In the genomic region with DNA sequence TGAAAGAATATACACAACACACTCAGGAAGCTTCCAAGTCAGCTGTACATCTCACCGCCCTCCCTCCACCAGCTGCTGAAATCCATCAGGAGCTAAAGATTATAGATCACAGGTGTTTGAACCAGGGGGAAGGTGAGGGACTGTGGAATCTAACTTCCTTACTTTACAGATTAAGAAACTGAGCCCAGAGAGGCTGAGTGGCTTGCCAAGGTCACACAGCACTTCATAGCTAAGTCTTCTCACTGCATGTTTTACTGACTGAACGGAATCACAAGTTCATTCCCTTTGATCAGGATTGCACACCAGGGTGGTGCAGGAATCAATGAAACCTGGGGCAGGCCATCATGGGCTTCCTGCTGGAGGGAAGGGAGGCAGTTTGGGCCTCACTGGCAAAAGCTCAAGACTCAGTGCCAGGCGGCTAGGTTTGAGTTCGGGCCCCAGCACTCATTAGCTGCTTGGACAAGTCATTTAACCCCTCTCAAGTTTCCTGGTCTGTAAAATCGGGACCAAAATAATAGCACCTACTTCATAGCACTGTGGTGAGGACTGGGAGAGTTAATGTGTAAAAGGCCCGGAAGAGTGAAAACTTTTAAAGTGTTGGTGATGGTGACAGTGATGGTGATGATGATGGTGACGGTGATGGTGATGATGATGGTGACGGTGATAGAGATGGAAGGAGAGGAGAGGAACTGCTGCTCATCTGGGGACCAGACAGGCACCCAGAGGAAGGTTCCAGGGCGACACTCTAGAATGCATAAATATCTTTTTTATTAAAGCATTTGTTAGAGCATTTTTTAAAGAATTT, we compare ENCODE assay signal across 26 cellular contexts. TPM values are rescaled to one million over a fixed set of nuclear protein-coding genes. Genes with fewer than 3 reads are reported as not detected.
DNase-seq lines count a peak whose midpoint lies in the region; ATAC-seq and TF ChIP-seq lines count a peak whose summit lies in the region.
"Had no signal": no experiment of that assay in that cellular context is flagged by ENCODE, and none has a peak within 500 bp of the region (broad histone marks: within the 10 kb centered on the region; RNA-seq: fewer than 3 reads in every experiment).

No MANE protein-coding gene starts in this region.

- DNase-seq in activated CD4-positive, alpha-beta T cell treated with anti-CD3 and anti-CD28 coated beads for 36 hours, result no peak
- DNase-seq in activated CD4-positive, alpha-beta T cell treated with anti-CD3 and anti-CD28 coated beads, Interleukin-2, amount 50 U/mL, for 4 hours, result no peak
- no peak for DNase-seq in CD8-positive, alpha-beta T cell
- no peak for DNase-seq in activated CD8-positive, alpha-beta T cell treated with anti-CD3 and anti-CD28 coated beads, Interleukin-2, amount 10 ng/mL, durations not matched to agents 7 days and 5 days
- DNase-seq in epidermal melanocyte (ENCODE audit: insufficient read length, low spot score), result peak; percentile 2
- no peak for DNase-seq in stimulated activated CD4-positive, alpha-beta T cell treated with anti-CD3 and anti-CD28 coated beads, Interleukin-4, amount 100 ng/mL, for 4 hours
- no peak for DNase-seq in activated CD4-positive, CD25-positive, alpha-beta regulatory T cell treated with anti-CD3 and anti-CD28 coated beads, Interleukin-2, amount 50 U/mL, for 72 hours
- no peak for DNase-seq in endodermal cell
- DNase-seq: body of pancreas; Caco-2; glutamatergic neuron; KBM-7; NCI-H146; NCI-H2171; NCI-H524; stimulated activated CD4-positive, alpha-beta T cell treated with anti-CD3 and anti-CD28 coated beads, Interleukin-2, amount 100 ng/mL, for 24 hours; stomach; T1000; transverse colon had no signal

- WGBS in endodermal cell (ENCODE audit: insufficient coverage in 1 of 2, insufficient read length in 1 of 2), 2 experiments, result 86 to 95% methylated on average over 4 to 8 of the region's 9 CpGs

- no peak overlapping the region for H3K4me3 ChIP-seq in CD8-positive, alpha-beta T cell (ENCODE audit: low read depth, low read length)
- no peak overlapping the region for H3K4me3 ChIP-seq in endodermal cell (ENCODE audit: low read length)
- H3K4me3 ChIP-seq: body of pancreas, skin epidermis, stomach, transverse colon had no signal

- peak; percentile 3 for ATAC-seq in activated CD4-positive, alpha-beta T cell treated with anti-CD3 and anti-CD28 coated beads for 36 hours
- ATAC-seq in CD8-positive, alpha-beta T cell, result peak; percentile 53
- no peak for ATAC-seq in activated CD8-positive, alpha-beta T cell treated with anti-CD3 and anti-CD28 coated beads, Interleukin-2, amount 10 ng/mL, durations not matched to agents 7 days and 5 days
- ATAC-seq: body of pancreas, HCT116, WTC11 had no signal

- no peak overlapping the region for H3K4me3 Mint-ChIP-seq in activated CD4-positive, alpha-beta T cell treated with anti-CD3 and anti-CD28 coated beads for 36 hours
- H3K4me3 Mint-ChIP-seq in CD8-positive, alpha-beta T cell, result peak overlapping the region; percentile 23
- peak overlapping the region; percentile 4 for H3K4me3 Mint-ChIP-seq in activated CD8-positive, alpha-beta T cell treated with anti-CD3 and anti-CD28 coated beads, Interleukin-2, amount 10 ng/mL, durations not matched to agents 7 days and 5 days
- H3K4me3 Mint-ChIP-seq in endodermal cell, result no peak overlapping the region
- H3K4me3 Mint-ChIP-seq: WTC11 had no signal

- no peak overlapping the region for H3K9ac ChIP-seq in endodermal cell (ENCODE audit: extremely low read depth, low read length, poor library complexity, severe bottlenecking)

- intact Hi-C loops in activated CD4-positive, alpha-beta T cell treated with anti-CD3 and anti-CD28 coated beads for 36 hours (cut with DNase I, micrococcal nuclease), result loop anchor here (1.0 to 5.0 kb wide), 8 partner anchors 8 to 198 kb away; partner anchors contain the start of genes CD5 (in 1 of the 2), CD6 (in 1 of the 2) and TMEM109 (in 1 of the 2)
- intact Hi-C loops in CD8-positive, alpha-beta T cell (cut with DNase I, micrococcal nuclease), result loop anchor here in 1 of 2 experiments (5.0 kb wide), 2 partner anchors 33 to 88 kb away; no protein-coding TSS in a partner anchor

- no peak for TF ChIP-seq CTCF in CD8-positive, alpha-beta T cell (IDR thresholded peaks at IDR 0.05)
- no peak for TF ChIP-seq CTCF in endodermal cell (conservative IDR thresholded peaks at IDR 0.05)

- H3K9me3 Mint-ChIP-seq in activated CD4-positive, alpha-beta T cell treated with anti-CD3 and anti-CD28 coated beads for 36 hours (ENCODE audit: low read depth), result no peaks in the 10 kb centered on the region
- H3K9me3 Mint-ChIP-seq in CD8-positive, alpha-beta T cell, result no peaks in the 10 kb centered on the region
- no peaks in the 10 kb centered on the region for H3K9me3 Mint-ChIP-seq in activated CD8-positive, alpha-beta T cell treated with anti-CD3 and anti-CD28 coated beads, Interleukin-2, amount 10 ng/mL, durations not matched to agents 7 days and 5 days (ENCODE audit: insufficient read depth)
- no peaks in the 10 kb centered on the region for H3K9me3 Mint-ChIP-seq in endodermal cell
- H3K9me3 Mint-ChIP-seq: WTC11 had no signal

- no peaks in the 10 kb centered on the region for H3K27me3 ChIP-seq in CD8-positive, alpha-beta T cell (ENCODE audit: insufficient read depth, low read length)
- H3K27me3 ChIP-seq in endodermal cell (ENCODE audit: control insufficient read depth, insufficient read depth, low read length, poor library complexity, severe bottlenecking), result no peaks in the 10 kb centered on the region
- H3K27me3 ChIP-seq: body of pancreas, neutrophil, stomach, transverse colon had no signal

- peak overlapping the region; percentile 46 for H3K27ac ChIP-seq in CD8-positive, alpha-beta T cell (ENCODE audit: low read depth, low read length)
- H3K27ac ChIP-seq in endodermal cell (ENCODE audit: low read depth, low read length), result no peak overlapping the region
- H3K27ac ChIP-seq: 22Rv1, body of pancreas, neutrophil, stomach, transverse colon had no signal

- H3K27ac Mint-ChIP-seq in activated CD4-positive, alpha-beta T cell treated with anti-CD3 and anti-CD28 coated beads for 36 hours, result no peak overlapping the region
- H3K27ac Mint-ChIP-seq in CD8-positive, alpha-beta T cell, result peak overlapping the region; percentile 87
- peak overlapping the region; percentile 99 for H3K27ac Mint-ChIP-seq in activated CD8-positive, alpha-beta T cell treated with anti-CD3 and anti-CD28 coated beads, Interleukin-2, amount 10 ng/mL, durations not matched to agents 7 days and 5 days
- no peak overlapping the region for H3K27ac Mint-ChIP-seq in endodermal cell
- H3K27ac Mint-ChIP-seq: WTC11 had no signal

- H3K4me1 Mint-ChIP-seq in activated CD4-positive, alpha-beta T cell treated with anti-CD3 and anti-CD28 coated beads for 36 hours, result peaks cover 97% of the 10 kb centered on the region
- peaks cover 95% of the 10 kb centered on the region for H3K4me1 Mint-ChIP-seq in CD8-positive, alpha-beta T cell (ENCODE audit: low read depth)
- H3K4me1 Mint-ChIP-seq in activated CD8-positive, alpha-beta T cell treated with anti-CD3 and anti-CD28 coated beads, Interleukin-2, amount 10 ng/mL, durations not matched to agents 7 days and 5 days (ENCODE audit: low read depth), result peaks cover 98% of the 10 kb centered on the region
- H3K4me1 Mint-ChIP-seq in endodermal cell, result no peaks in the 10 kb centered on the region
- H3K4me1 Mint-ChIP-seq: WTC11 had no signal

- CTCF ChIA-PET in activated CD4-positive, alpha-beta T cell treated with anti-CD3 and anti-CD28 coated beads for 36 hours (lab: Charles Lee), result interaction anchor here (0.6 to 2.3 kb wide), 9 partner anchors 9 to 1544 kb away, joined by 3 to 11 read pairs (median 3); partner anchors contain the start of gene CD5
- CTCF ChIA-PET in CD8-positive, alpha-beta T cell (lab: Charles Lee), result interaction anchor here (1.0 to 2.2 kb wide), 11 partner anchors 9 to 125 kb away, joined by 3 to 7 read pairs (median 4); no protein-coding TSS in a partner anchor
- CTCF ChIA-PET in activated CD8-positive, alpha-beta T cell treated with anti-CD3 and anti-CD28 coated beads, Interleukin-2, amount 10 ng/mL, durations not matched to agents 7 days and 5 days (lab: Charles Lee), result interaction anchor here (0.6 to 5.5 kb wide), 10 partner anchors 10 to 198 kb away, joined by 3 to 52 read pairs (median 4); no protein-coding TSS in a partner anchor

- POLR2A ChIA-PET in activated CD4-positive, alpha-beta T cell treated with anti-CD3 and anti-CD28 coated beads for 36 hours (lab: Charles Lee), result interaction anchor here (0.8 to 2.2 kb wide), 8 partner anchors 8 to 140 kb away, joined by 3 to 18 read pairs (median 5); partner anchors contain the start of gene CD5
- POLR2A ChIA-PET in CD8-positive, alpha-beta T cell (lab: Charles Lee), result interaction anchor here (1.2 to 3.9 kb wide), 5 partner anchors 8 to 134 kb away, joined by 3 to 19 read pairs (median 4); no protein-coding TSS in a partner anchor
- POLR2A ChIA-PET in activated CD8-positive, alpha-beta T cell treated with anti-CD3 and anti-CD28 coated beads, Interleukin-2, amount 10 ng/mL, durations not matched to agents 7 days and 5 days (lab: Charles Lee), result interaction anchor here (0.7 to 2.4 kb wide), 6 partner anchors 8 to 88 kb away, joined by 3 to 13 read pairs (median 4); partner anchors contain the start of gene CD5

- peaks cover 35% of the 10 kb centered on the region for H3K36me3 ChIP-seq in CD8-positive, alpha-beta T cell (ENCODE audit: insufficient read depth, low read length)
- no peaks in the 10 kb centered on the region for H3K36me3 ChIP-seq in endodermal cell (ENCODE audit: control insufficient read depth, insufficient read depth, low read length)
- H3K36me3 ChIP-seq: neutrophil, stomach, transverse colon had no signal

- no peaks in the 10 kb centered on the region for H3K27me3 Mint-ChIP-seq in activated CD4-positive, alpha-beta T cell treated with anti-CD3 and anti-CD28 coated beads for 36 hours
- H3K27me3 Mint-ChIP-seq in CD8-positive, alpha-beta T cell (ENCODE audit: low read depth), result no peaks in the 10 kb centered on the region
- H3K27me3 Mint-ChIP-seq in activated CD8-positive, alpha-beta T cell treated with anti-CD3 and anti-CD28 coated beads, Interleukin-2, amount 10 ng/mL, durations not matched to agents 7 days and 5 days (ENCODE audit: low read depth), result no peaks in the 10 kb centered on the region
- H3K27me3 Mint-ChIP-seq in endodermal cell (ENCODE audit: insufficient read depth), result peaks cover 3% of the 10 kb centered on the region

- no peaks in the 10 kb centered on the region for H3K9me3 ChIP-seq in CD8-positive, alpha-beta T cell (ENCODE audit: low read length)
- no peaks in the 10 kb centered on the region for H3K9me3 ChIP-seq in endodermal cell (ENCODE audit: control insufficient read depth, low read length)
- H3K9me3 ChIP-seq: body of pancreas, Caco-2, neutrophil, stomach, transverse colon had no signal

- peaks cover 94% of the 10 kb centered on the region for H3K36me3 Mint-ChIP-seq in activated CD4-positive, alpha-beta T cell treated with anti-CD3 and anti-CD28 coated beads for 36 hours (ENCODE audit: low read depth)
- H3K36me3 Mint-ChIP-seq in CD8-positive, alpha-beta T cell, result peaks cover 79% of the 10 kb centered on the region
- H3K36me3 Mint-ChIP-seq in activated CD8-positive, alpha-beta T cell treated with anti-CD3 and anti-CD28 coated beads, Interleukin-2, amount 10 ng/mL, durations not matched to agents 7 days and 5 days (ENCODE audit: low read depth), result peaks cover 90% of the 10 kb centered on the region
- H3K36me3 Mint-ChIP-seq in endodermal cell (ENCODE audit: low read depth), result no peaks in the 10 kb centered on the region
- H3K36me3 Mint-ChIP-seq: WTC11 had no signal

- H3K4me1 ChIP-seq in CD8-positive, alpha-beta T cell (ENCODE audit: insufficient read depth, low read length), result peaks cover 96% of the 10 kb centered on the region
- H3K4me1 ChIP-seq in endodermal cell (ENCODE audit: control insufficient read depth, insufficient read depth, low read length), result no peaks in the 10 kb centered on the region
- H3K4me1 ChIP-seq: body of pancreas, Caco-2, stomach, transverse colon had no signal

RNA-seq across cellular contexts. Expression of gene CD5, which starts 8.2 kb away (rescaled TPM):
- total RNA-seq in activated CD4-positive, alpha-beta T cell treated with anti-CD3 and anti-CD28 coated beads for 36 hours, result 100 to 1,000 TPM; 298 to 399 TPM
- 100 to 1,000 TPM; 318 to 324 TPM for total RNA-seq in CD8-positive, alpha-beta T cell
- total RNA-seq in activated CD8-positive, alpha-beta T cell treated with anti-CD3 and anti-CD28 coated beads, Interleukin-2, amount 10 ng/mL, durations not matched to agents 7 days and 5 days, result 100 to 1,000 TPM; 252 to 274 TPM
- total RNA-seq in endodermal cell, result not detected
- not detected for polyA plus RNA-seq in endodermal cell (2013, experiment 1 of 2)
- polyA plus RNA-seq in endodermal cell (2013, experiment 2 of 2), result not detected
- total RNA-seq: Caco-2, lung microvascular endothelial cell, SK-MEL-5 had no signal

RNA-seq across cellular contexts. Expression of gene VPS37C, which starts 50.8 kb away (rescaled TPM):
- 10 to 100 TPM in 1 of 2 experiments, 1 to 10 TPM in 1; 9.5 to 10.6 TPM for total RNA-seq in activated CD4-positive, alpha-beta T cell treated with anti-CD3 and anti-CD28 coated beads for 36 hours
- total RNA-seq in CD8-positive, alpha-beta T cell, result 1 to 10 TPM; 2.1 to 2.2 TPM
- 1 to 10 TPM; 3.4 to 3.8 TPM for total RNA-seq in activated CD8-positive, alpha-beta T cell treated with anti-CD3 and anti-CD28 coated beads, Interleukin-2, amount 10 ng/mL, durations not matched to agents 7 days and 5 days
- 10 to 100 TPM; 23.9 to 26.7 TPM for total RNA-seq in endodermal cell
- polyA plus RNA-seq in endodermal cell (2013, experiment 1 of 2), result 23.6 TPM
- polyA plus RNA-seq in endodermal cell (2013, experiment 2 of 2), result 20.3 TPM

Comparison
In these comparisons a context has a peak if more than half of its experiments do, and no peak if none do; other contexts are left out.
1. H3K27ac Mint-ChIP-seq: peak in CD8-positive, alpha-beta T cell (single experiment) and activated CD8-positive, alpha-beta T cell treated with anti-CD3 and anti-CD28 coated beads, Interleukin-2, amount 10 ng/mL, durations not matched to agents 7 days and 5 days (single experiment); none in activated CD4-positive, alpha-beta T cell treated with anti-CD3 and anti-CD28 coated beads for 36 hours (single experiment) and endodermal cell (single experiment).
2. H3K4me3 Mint-ChIP-seq: peak in CD8-positive, alpha-beta T cell (single experiment) and activated CD8-positive, alpha-beta T cell treated with anti-CD3 and anti-CD28 coated beads, Interleukin-2, amount 10 ng/mL, durations not matched to agents 7 days and 5 days (single experiment); none in activated CD4-positive, alpha-beta T cell treated with anti-CD3 and anti-CD28 coated beads for 36 hours (single experiment) and endodermal cell (single experiment).
3. RNA of gene CD5, which starts 8.2 kb away (total RNA-seq): 298 to 399 TPM in activated CD4-positive, alpha-beta T cell treated with anti-CD3 and anti-CD28 coated beads for 36 hours, 318 to 324 TPM in CD8-positive, alpha-beta T cell and 252 to 274 TPM in activated CD8-positive, alpha-beta T cell treated with anti-CD3 and anti-CD28 coated beads, Interleukin-2, amount 10 ng/mL, durations not matched to agents 7 days and 5 days; not detected in endodermal cell; every median in the first group is over 100 times any median in the second.